In genomic region chr4:110633358-110634319, GRCh38 we compare ENCODE assay signal across 13 cellular contexts. TPM values are rescaled to one million over a fixed set of nuclear protein-coding genes. Genes with fewer than 3 reads are reported as not detected.
A peak's percentile ranks its signal among the peaks of the same experiment; 100 is the strongest.
DNase-seq lines count a peak whose midpoint lies in the region; ATAC-seq and TF ChIP-seq lines count a peak whose summit lies in the region.
"Had no signal": no experiment of that assay in that cellular context is flagged by ENCODE, and none has a peak within 500 bp of the region (broad histone marks: within the 10 kb centered on the region; RNA-seq: fewer than 3 reads in every experiment).

No MANE protein-coding gene starts in this region.

- H2AK5ac ChIP-seq in trophoblast cell (ENCODE audit: low read length), result no peak overlapping the region

- DNase-seq in GM10266 (ENCODE audit: extremely low spot score) (peak; percentile 34), SK-N-MC (ENCODE audit: low read depth, low spot score) (no peak), trophoblast cell (no peak), NCI-H510A (lab: John Stamatoyannopoulos, UW) (no peak), COLO829 (ENCODE audit: low spot score) (no peak)
- DNase-seq: activated naive CD8-positive, alpha-beta T cell treated with anti-CD3 and anti-CD28 coated beads, Interleukin-2, amount 50 U/mL, for 24 hours; hypothalamus; mammary epithelial cell; SJCRH30; upper lobe of right lung had no signal

- peak overlapping the region; percentile 97 for H3K4me3 ChIP-seq in SK-N-MC
- H3K4me3 ChIP-seq in iPS-15b (ENCODE audit: low read depth, low read length), result peak overlapping the region; percentile 74
- no peak overlapping the region for H3K4me3 ChIP-seq in trophoblast cell (ENCODE audit: low read depth, low read length)
- H3K4me3 ChIP-seq: upper lobe of right lung had no signal

- H2BK12ac ChIP-seq in trophoblast cell (ENCODE audit: low read length), result no peak overlapping the region

- H3K23ac ChIP-seq in trophoblast cell (ENCODE audit: low read length), result no peak overlapping the region

- no peak for TF ChIP-seq CTCF in GM10266 (IDR thresholded peaks at IDR 0.05; ENCODE audit: control insufficient read depth, insufficient read depth, low read depth, missing control alignments)

- H4K91ac ChIP-seq in trophoblast cell (ENCODE audit: low read depth, low read length), result no peak overlapping the region

- H2AFZ ChIP-seq in trophoblast cell (ENCODE audit: insufficient read depth, low read length, poor library complexity), result no peak overlapping the region

- H3K79me1 ChIP-seq in trophoblast cell (ENCODE audit: low read length), result no peaks in the 10 kb centered on the region

- H3K79me2 ChIP-seq in trophoblast cell (ENCODE audit: control insufficient read depth, insufficient read depth, low read length, poor library complexity), result no peaks in the 10 kb centered on the region

- H3K27ac ChIP-seq in SK-N-MC (0 out of 2 replicates have a peak overlapping the region, but pooled peaks have one; percentile 27), trophoblast cell (ENCODE audit: low read depth, low read length) (no peak overlapping the region)
- H3K27ac ChIP-seq: upper lobe of right lung had no signal

- no peak overlapping the region for H4K12ac ChIP-seq in trophoblast cell (ENCODE audit: low read depth, low read length)

- H3K4ac ChIP-seq in trophoblast cell (ENCODE audit: low read depth, low read length), result no peak overlapping the region

- no peak overlapping the region for H2BK5ac ChIP-seq in trophoblast cell (ENCODE audit: low read depth, low read length, poor library complexity)

- H3K27me3 ChIP-seq in iPS-15b (ENCODE audit: control insufficient read depth, insufficient read depth, low read length) (peaks cover 95% of the 10 kb centered on the region), trophoblast cell (ENCODE audit: insufficient read depth, low read length) (peaks cover 77% of the 10 kb centered on the region)
- H3K27me3 ChIP-seq: SJCRH30 had no signal

- no peak overlapping the region for H4K8ac ChIP-seq in trophoblast cell (ENCODE audit: low read depth, low read length)

- ATAC-seq in GM18870 (IDR thresholded peaks at IDR 0.05; ENCODE audit: unreplicated experiment) (no peak), GM21619 (IDR thresholded peaks at IDR 0.05; ENCODE audit: unreplicated experiment) (no peak)
- ATAC-seq: activated naive CD8-positive, alpha-beta T cell treated with anti-CD3 and anti-CD28 coated beads, Interleukin-2, amount 50 U/mL, for 24 hours; upper lobe of right lung had no signal

- no CpG with 5 or more reads among the region's 57 CpGs for WGBS in trophoblast cell (ENCODE audit: extremely low coverage, insufficient coverage, insufficient read length)

- H3K18ac ChIP-seq in trophoblast cell (ENCODE audit: low read length), result no peak overlapping the region

- H3K9me3 ChIP-seq in SK-N-MC (ENCODE audit: low read depth, low read length) (no peaks in the 10 kb centered on the region), iPS-15b (ENCODE audit: control insufficient read depth, insufficient read depth, low read length) (no peaks in the 10 kb centered on the region), trophoblast cell (ENCODE audit: insufficient read depth, low read depth, low read length) (peaks cover 6% of the 10 kb centered on the region)
- H3K9me3 ChIP-seq: SJCRH30, upper lobe of right lung had no signal

- H3K4me1 ChIP-seq in iPS-15b (ENCODE audit: control insufficient read depth, insufficient read depth, low read length) (peaks cover 12% of the 10 kb centered on the region), trophoblast cell (ENCODE audit: control insufficient read depth in 1 of 2, insufficient read depth in 2 of 2, low read length in 2 of 2) (peaks cover 21 to 24% of the 10 kb centered on the region in 2 experiments)
- H3K4me1 ChIP-seq: SJCRH30 had no signal

- peak overlapping the region; percentile 34 for H3K4me2 ChIP-seq in trophoblast cell (ENCODE audit: low read length)

- no peak overlapping the region for H3K14ac ChIP-seq in trophoblast cell (ENCODE audit: low read length)

- H3K9ac ChIP-seq in SK-N-MC (ENCODE audit: insufficient read length), result no peak overlapping the region
- H3K9ac ChIP-seq in iPS-15b (ENCODE audit: low read depth, low read length), result no peak overlapping the region
- no peak overlapping the region for H3K9ac ChIP-seq in trophoblast cell (ENCODE audit: low read length)

- H2BK120ac ChIP-seq in trophoblast cell (ENCODE audit: insufficient read depth, low read length, poor library complexity), result no peak overlapping the region

- peaks cover 51% of the 10 kb centered on the region for H3K36me3 ChIP-seq in SK-N-MC (ENCODE audit: insufficient read depth, low read length)
- no peaks in the 10 kb centered on the region for H3K36me3 ChIP-seq in iPS-15b (ENCODE audit: control insufficient read depth, insufficient read depth, low read length)
- no peaks in the 10 kb centered on the region for H3K36me3 ChIP-seq in trophoblast cell (ENCODE audit: control insufficient read depth in 1 of 2, insufficient read depth in 2 of 2, low read length in 2 of 2)
- H3K36me3 ChIP-seq: upper lobe of right lung had no signal

RNA-seq across cellular contexts. Expression of gene PITX2, which starts 10.8 kb away (rescaled TPM):
- polyA plus RNA-seq in trophoblast cell (2013), result 3.1 and 3.4 TPM in 2 replicates
